14 cellular contexts compared by ENCODE assay signal in genomic region chr6:149112976-149113375, GRCh38.
DNase-seq lines count a peak whose midpoint lies in the region; ATAC-seq and TF ChIP-seq lines count a peak whose summit lies in the region.
"Had no signal": no experiment of that assay in that cellular context is flagged by ENCODE, and none has a peak within 500 bp of the region (broad histone marks: within the 10 kb centered on the region; RNA-seq: fewer than 3 reads in every experiment).

No MANE protein-coding gene starts in this region.

- H3K4me3 Mint-ChIP-seq in T-helper 17 cell: no peak overlapping the region
- H3K4me3 Mint-ChIP-seq: neural progenitor cell had no signal

- H3K79me2 ChIP-seq in smooth muscle cell (ENCODE audit: low read depth): no peaks in the 10 kb centered on the region

- TF ChIP-seq CTCF in left ventricle myocardium inferior (IDR thresholded peaks at IDR 0.05; ENCODE audit: borderline replicate concordance): no peak
- TF ChIP-seq CTCF in mucosa of descending colon (IDR thresholded peaks at IDR 0.05): no peak
- no peak for TF ChIP-seq CTCF in smooth muscle cell (IDR thresholded peaks at IDR 0.05; ENCODE audit: borderline replicate concordance, insufficient read depth, poor library complexity, severe bottlenecking)

- no peak overlapping the region for H3K4me2 ChIP-seq in smooth muscle cell
- H3K4me2 ChIP-seq: neural progenitor cell had no signal

- H3K27ac Mint-ChIP-seq in T-helper 17 cell: peak overlapping the region; percentile 62
- H3K27ac Mint-ChIP-seq: neural progenitor cell had no signal

- ATAC-seq in Right ventricle myocardium superior (ENCODE audit: poor library complexity) (no peak), GM21717 (IDR thresholded peaks at IDR 0.05; ENCODE audit: unreplicated experiment) (peak; percentile 79), T-helper 17 cell (no peak), mucosa of descending colon (no peak), HG03196 (IDR thresholded peaks at IDR 0.05; ENCODE audit: unreplicated experiment) (no peak), HG03045 (IDR thresholded peaks at IDR 0.05; ENCODE audit: unreplicated experiment) (no peak)

- H3K36me3 Mint-ChIP-seq in T-helper 17 cell (ENCODE audit: low read depth): peaks cover 10% of the 10 kb centered on the region

- H3K4me3 ChIP-seq in left ventricle myocardium inferior (no peak overlapping the region), mucosa of descending colon (no peak overlapping the region), smooth muscle cell (no peak overlapping the region)
- H3K4me3 ChIP-seq: neural progenitor cell had no signal

- DNase-seq in left ventricle myocardium inferior (no peak), Right ventricle myocardium superior (no peak), T-helper 17 cell (no peak), mucosa of descending colon (no peak), smooth muscle cell (lab: John Stamatoyannopoulos, UW; ENCODE audit: unreplicated experiment) (no peak)
- DNase-seq: islet precursor cell; NCI-H345; RPMI8226; stimulated activated CD4-positive, alpha-beta T cell treated with anti-CD3 and anti-CD28 coated beads, Interleukin-15, amount 100 ng/mL, for 24 hours; stimulated activated naive CD4-positive, alpha-beta T cell had no signal

- H3K27ac ChIP-seq in left ventricle myocardium inferior (replicated peaks) (peak overlapping the region; percentile 53), smooth muscle cell (ENCODE audit: low read depth) (no peak overlapping the region)
- H3K27ac ChIP-seq: neural progenitor cell had no signal

- H3K27me3 ChIP-seq in left ventricle myocardium inferior (ENCODE audit: low read depth) (no peaks in the 10 kb centered on the region), smooth muscle cell (ENCODE audit: low read depth) (no peaks in the 10 kb centered on the region)
- H3K27me3 ChIP-seq: neural progenitor cell had no signal

- H3K4me1 ChIP-seq in left ventricle myocardium inferior (peaks cover 10% of the 10 kb centered on the region), mucosa of descending colon (ENCODE audit: low read depth) (no peaks in the 10 kb centered on the region), smooth muscle cell (ENCODE audit: low read depth) (no peaks in the 10 kb centered on the region)

- H2AFZ ChIP-seq in smooth muscle cell (ENCODE audit: low read depth): no peak overlapping the region
- H2AFZ ChIP-seq: neural progenitor cell had no signal

- H3K27me3 Mint-ChIP-seq in T-helper 17 cell: no peaks in the 10 kb centered on the region

- intact Hi-C loops in left ventricle myocardium inferior (cut with micrococcal nuclease) (no loop called here), Right ventricle myocardium superior (cut with DNase I) (no loop called here), mucosa of descending colon (cut with DNase I, micrococcal nuclease) (no loop called here)

- no peaks in the 10 kb centered on the region for H3F3A ChIP-seq in smooth muscle cell (ENCODE audit: low read depth)

- H3K4me1 Mint-ChIP-seq in T-helper 17 cell: peaks cover 21% of the 10 kb centered on the region

- 96% methylated on average over 2 of the region's 2 CpGs for WGBS in smooth muscle cell (ENCODE audit: low lambda C conversion rate)

- H3K9ac ChIP-seq in smooth muscle cell (ENCODE audit: low read depth): no peak overlapping the region
- H3K9ac ChIP-seq: neural progenitor cell had no signal

- H3K9me3 ChIP-seq in left ventricle myocardium inferior (replicated peaks) (peaks cover 10% of the 10 kb centered on the region), T-helper 17 cell (ENCODE audit: control insufficient read depth, low read length, poor library complexity, severe bottlenecking) (no peaks in the 10 kb centered on the region), mucosa of descending colon (no peaks in the 10 kb centered on the region), smooth muscle cell (replicated peaks; ENCODE audit: low read depth) (no peaks in the 10 kb centered on the region)

- no peaks in the 10 kb centered on the region for H3K36me3 ChIP-seq in left ventricle myocardium inferior
- H3K36me3 ChIP-seq in mucosa of descending colon (ENCODE audit: low read depth): no peaks in the 10 kb centered on the region
- no peaks in the 10 kb centered on the region for H3K36me3 ChIP-seq in smooth muscle cell (ENCODE audit: low read depth)
- H3K36me3 ChIP-seq: neural progenitor cell had no signal

- no peaks in the 10 kb centered on the region for H4K20me1 ChIP-seq in smooth muscle cell (ENCODE audit: low read depth)
